Comparison of ENCODE assay signal across 11 cellular contexts in genomic region chr1:181656491-181656890, GRCh38.
DNase-seq lines count a peak whose midpoint lies in the region; TF ChIP-seq lines count a peak whose summit lies in the region.
"Had no signal": no experiment of that assay in that cellular context is flagged by ENCODE, and none has a peak within 500 bp of the region (broad histone marks: within the 10 kb centered on the region; RNA-seq: fewer than 3 reads in every experiment).

No MANE protein-coding gene starts in this region.

- H3K4me1 ChIP-seq in fibroblast of lung (ENCODE audit: control insufficient read depth, extremely low read depth, insufficient read depth, low read length), result no peaks in the 10 kb centered on the region
- peaks cover 3% of the 10 kb centered on the region for H3K4me1 ChIP-seq in colonic mucosa

- no peak overlapping the region for H2AFZ ChIP-seq in fibroblast of lung (ENCODE audit: low read length)

- DNase-seq in DMS53 (lab: John Stamatoyannopoulos, UW) (peak; percentile 21), DMS53 treated with DMSO at 0.1 percent for 48 hours (lab: John Stamatoyannopoulos, UW; ENCODE audit: unreplicated experiment) (no peak), astrocyte of the hippocampus (ENCODE audit: low read depth, low spot score) (peak; percentile 17), fibroblast of lung (ENCODE audit: low read depth in 2 of 2) (peak; percentile 2 to 28), renal cortical epithelial cell (ENCODE audit: low read depth) (peak; percentile 38), hypothalamus (lab: John Stamatoyannopoulos, UW) (no peak), colonic mucosa (no peak)
- DNase-seq in stimulated activated naive CD4-positive, alpha-beta T cell treated with Interleukin-2 at 50 U/mL for 16 hours (lab: John Stamatoyannopoulos, UW), result no peak
- DNase-seq: Caco-2; CD8-positive, alpha-beta memory T cell had no signal

- no peaks in the 10 kb centered on the region for H4K20me1 ChIP-seq in fibroblast of lung (ENCODE audit: control insufficient read depth, extremely low read depth, insufficient read depth, low read length)

- H3K79me2 ChIP-seq in fibroblast of lung (ENCODE audit: control insufficient read depth, insufficient read depth, low read length), result no peaks in the 10 kb centered on the region

- intact Hi-C loops in colonic mucosa (cut with DNase I), result no loop called here

- H3K9ac ChIP-seq in fibroblast of lung (ENCODE audit: insufficient read depth, low read length) (no peak overlapping the region), colonic mucosa (ENCODE audit: low read depth in 2 of 2, low read length in 2 of 2) (no peak overlapping the region)

- no peak overlapping the region for H3K4me2 ChIP-seq in fibroblast of lung (ENCODE audit: extremely low read depth, insufficient read depth, low read length)

- H3K27me3 ChIP-seq in fibroblast of lung (ENCODE audit: control insufficient read depth, insufficient read depth, low read length) (no peaks in the 10 kb centered on the region), colonic mucosa (no peaks in the 10 kb centered on the region)

- H3K27ac ChIP-seq in fibroblast of lung (ENCODE audit: insufficient read depth, low read length) (no peak overlapping the region), colonic mucosa (no peak overlapping the region)
- H3K27ac ChIP-seq: 22Rv1 had no signal

- H3K9me3 ChIP-seq in fibroblast of lung (ENCODE audit: control insufficient read depth, insufficient read depth, low read depth, low read length), result no peaks in the 10 kb centered on the region
- no peaks in the 10 kb centered on the region for H3K9me3 ChIP-seq in colonic mucosa
- H3K9me3 ChIP-seq: Caco-2 had no signal

- H3K36me3 ChIP-seq in fibroblast of lung (ENCODE audit: control insufficient read depth, insufficient read depth, low read length) (no peaks in the 10 kb centered on the region), colonic mucosa (no peaks in the 10 kb centered on the region)

- no peak overlapping the region for H3K4me3 ChIP-seq in fibroblast of lung (replicated peaks in 1 of 4; ENCODE audit: control extremely low read depth in 1 of 4, insufficient read depth in 1 of 4, low read depth in 3 of 4, low read length in 4 of 4)
- no peak overlapping the region for H3K4me3 ChIP-seq in colonic mucosa

- TF ChIP-seq CTCF in fibroblast of lung (conservative IDR thresholded peaks at IDR 0.05 in 1 of 2, IDR thresholded peaks at IDR 0.05 in 1 of 2; ENCODE audit: low read depth in 1 of 2, low read length in 2 of 2) (no peak), colonic mucosa (IDR thresholded peaks at IDR 0.05) (no peak)

Comparison
In these comparisons a context has a peak if more than half of its experiments do, and no peak if none do; other contexts are left out.
1. DNase-seq: peak in DMS53 (single experiment), astrocyte of the hippocampus (single experiment), fibroblast of lung (2 of 2) and renal cortical epithelial cell (single experiment); none in DMS53 treated with DMSO at 0.1 percent for 48 hours (single experiment), stimulated activated naive CD4-positive, alpha-beta T cell treated with Interleukin-2 at 50 U/mL for 16 hours (single experiment), hypothalamus (0 of 51) and colonic mucosa (single experiment).